ENCODE assay signal across 27 cellular contexts in genomic region chr4:99390060-99390459, GRCh38. TPM values are rescaled to one million over a fixed set of nuclear protein-coding genes. Genes with fewer than 3 reads are reported as not detected.
DNase-seq lines count a peak whose midpoint lies in the region; ATAC-seq and TF ChIP-seq lines count a peak whose summit lies in the region.
"Had no signal": no experiment of that assay in that cellular context is flagged by ENCODE, and none has a peak within 500 bp of the region (broad histone marks: within the 10 kb centered on the region; RNA-seq: fewer than 3 reads in every experiment).

No MANE protein-coding gene starts in this region.

- TF ChIP-seq POLR2A in gastroesophageal sphincter (IDR thresholded peaks at IDR 0.05) (no peak), prostate gland (IDR thresholded peaks at IDR 0.05) (no peak)

- no peak overlapping the region for H3K4me3 ChIP-seq in gastroesophageal sphincter
- no peak overlapping the region for H3K4me3 ChIP-seq in subcutaneous abdominal adipose tissue (ENCODE audit: low read depth in 1 of 5, low read length in 5 of 5)
- no peak overlapping the region for H3K4me3 ChIP-seq in prostate gland
- H3K4me3 ChIP-seq: GM23338, K562 had no signal

- H3K4me1 ChIP-seq in gastroesophageal sphincter (peaks cover 0 to 8% (median 0%) of the 10 kb centered on the region in 3 donors), subcutaneous abdominal adipose tissue (ENCODE audit: control insufficient read depth in 5 of 5, insufficient read depth in 5 of 5, low read length in 5 of 5) (peaks cover 0 to 11% (median 10%) of the 10 kb centered on the region in 5 donors), prostate gland (replicated peaks) (no peaks in the 10 kb centered on the region)

- 33 to 64% methylated on average over 1 of the region's 1 CpG for WGBS in gastroesophageal sphincter (ENCODE audit: low coverage in 1 of 2), 2 donors
- WGBS in prostate gland = 86% methylated on average over 1 of the region's 1 CpG

- intact Hi-C loops in prostate gland (cut with DNase I) = no loop called here

- DNase-seq in GM03348 (ENCODE audit: low spot score) (peak; percentile 20), chondrocyte (ENCODE audit: low spot score) (no peak), prostate gland (ENCODE audit: low spot score) (no peak)
- DNase-seq in stimulated activated naive CD4-positive, alpha-beta T cell (lab: John Stamatoyannopoulos, UW) = no peak
- no peak for DNase-seq in activated T-cell treated with anti-CD3 and anti-CD28 coated beads, Interleukin-2, amount 50 U/mL, for 24 hours
- DNase-seq: activated CD4-positive, alpha-beta T cell treated with anti-CD3 and anti-CD28 coated beads for 4 hours; activated CD8-positive, alpha-beta memory T cell treated with anti-CD3 and anti-CD28 coated beads, Interleukin-2, amount 10 ng/mL, durations not matched to agents 7 days and 5 days; brain microvascular endothelial cell; CD8-positive, alpha-beta T cell; dermis blood vessel endothelial cell; DMS53; MV-4-11; NCI-H1694; NCI-H2171 treated with DMSO at 0.1 percent for 48 hours; NCI-H748 treated with DMSO at 0.1 percent for 48 hours; OCI-M1; SHP77 had no signal

- H3K4me3 Mint-ChIP-seq in chondrocyte (ENCODE audit: unreplicated experiment) = no peak overlapping the region
- no peak overlapping the region for H3K4me3 Mint-ChIP-seq in activated T-cell treated with anti-CD3 and anti-CD28 coated beads, Interleukin-2, amount 50 U/mL, for 24 hours
- H3K4me3 Mint-ChIP-seq: activated CD8-positive, alpha-beta memory T cell treated with anti-CD3 and anti-CD28 coated beads, Interleukin-2, amount 10 ng/mL, durations not matched to agents 7 days and 5 days; CD8-positive, alpha-beta T cell; GM23338; mesothelial cell of epicardium; natural killer cell treated with Interleukin-12 subunit alpha and Interleukin-12 subunit beta and Interleukin-15 and Interleukin-18, amount 100 ng/mL, for 72 hours had no signal

- H3K36me3 ChIP-seq in gastroesophageal sphincter (no peaks in the 10 kb centered on the region), subcutaneous abdominal adipose tissue (ENCODE audit: control insufficient read depth in 5 of 5, insufficient read depth in 5 of 5, low read length in 5 of 5) (no peaks in the 10 kb centered on the region), prostate gland (no peaks in the 10 kb centered on the region)
- H3K36me3 ChIP-seq: brain microvascular endothelial cell had no signal

- peak overlapping the region; percentile 76 for H3K27ac Mint-ChIP-seq in chondrocyte (ENCODE audit: unreplicated experiment)
- no peak overlapping the region for H3K27ac Mint-ChIP-seq in activated T-cell treated with anti-CD3 and anti-CD28 coated beads, Interleukin-2, amount 50 U/mL, for 24 hours
- H3K27ac Mint-ChIP-seq: activated CD8-positive, alpha-beta memory T cell treated with anti-CD3 and anti-CD28 coated beads, Interleukin-2, amount 10 ng/mL, durations not matched to agents 7 days and 5 days; activated naive CD4-positive, alpha-beta T cell treated with anti-CD3 and anti-CD28 coated beads, Interleukin-2, amount 50 U/mL, for 72 hours; CD8-positive, alpha-beta T cell; GM23338; mesothelial cell of epicardium; natural killer cell treated with Interleukin-12 subunit alpha and Interleukin-12 subunit beta and Interleukin-15 and Interleukin-18, amount 100 ng/mL, for 72 hours had no signal

- H3K27me3 ChIP-seq in gastroesophageal sphincter (no peaks in the 10 kb centered on the region), subcutaneous abdominal adipose tissue (ENCODE audit: control insufficient read depth in 5 of 5, insufficient read depth in 4 of 5, low read length in 5 of 5) (no peaks in the 10 kb centered on the region), prostate gland (replicated peaks; ENCODE audit: insufficient read depth) (no peaks in the 10 kb centered on the region)
- H3K27me3 ChIP-seq: brain microvascular endothelial cell had no signal

- peak; percentile 82 for ATAC-seq in gastroesophageal sphincter
- ATAC-seq in activated CD4-positive, CD25-positive, alpha-beta regulatory T cell treated with anti-CD3 and anti-CD28 coated beads, Interleukin-2, amount 50 U/mL, for 24 hours = no peak
- ATAC-seq: activated CD8-positive, alpha-beta memory T cell treated with anti-CD3 and anti-CD28 coated beads, Interleukin-2, amount 10 ng/mL, durations not matched to agents 7 days and 5 days; activated naive CD4-positive, alpha-beta T cell treated with anti-CD3 and anti-CD28 coated beads, Interleukin-2, amount 50 U/mL, for 72 hours; CD8-positive, alpha-beta T cell; GM23338; K562; natural killer cell treated with Interleukin-12 subunit alpha and Interleukin-12 subunit beta and Interleukin-15 and Interleukin-18, amount 100 ng/mL, for 72 hours had no signal

- H3K9me3 ChIP-seq in gastroesophageal sphincter (peaks cover 0 to 20% (median 0%) of the 10 kb centered on the region in 3 donors), subcutaneous abdominal adipose tissue (ENCODE audit: control insufficient read depth in 5 of 5, low read length in 5 of 5) (peaks cover 0 to 16% (median 5%) of the 10 kb centered on the region in 5 donors), prostate gland (no peaks in the 10 kb centered on the region)

- TF ChIP-seq CTCF in chondrocyte (IDR thresholded peaks at IDR 0.05) (no peak), gastroesophageal sphincter (IDR thresholded peaks at IDR 0.05) (no peak), prostate gland (IDR thresholded peaks at IDR 0.05) (no peak)

- H3K36me3 Mint-ChIP-seq in chondrocyte (ENCODE audit: low read depth) = peaks cover 4% of the 10 kb centered on the region
- H3K36me3 Mint-ChIP-seq in activated T-cell treated with anti-CD3 and anti-CD28 coated beads, Interleukin-2, amount 50 U/mL, for 24 hours (ENCODE audit: low read depth) = no peaks in the 10 kb centered on the region
- H3K36me3 Mint-ChIP-seq: activated CD8-positive, alpha-beta memory T cell treated with anti-CD3 and anti-CD28 coated beads, Interleukin-2, amount 10 ng/mL, durations not matched to agents 7 days and 5 days; activated naive CD4-positive, alpha-beta T cell treated with anti-CD3 and anti-CD28 coated beads, Interleukin-2, amount 50 U/mL, for 72 hours; CD8-positive, alpha-beta T cell; mesothelial cell of epicardium; natural killer cell treated with Interleukin-12 subunit alpha and Interleukin-12 subunit beta and Interleukin-15 and Interleukin-18, amount 100 ng/mL, for 72 hours had no signal

- no peaks in the 10 kb centered on the region for H3K27me3 Mint-ChIP-seq in chondrocyte (ENCODE audit: low read depth)
- peaks cover 12% of the 10 kb centered on the region for H3K27me3 Mint-ChIP-seq in activated T-cell treated with anti-CD3 and anti-CD28 coated beads, Interleukin-2, amount 50 U/mL, for 24 hours

- H3K4me1 Mint-ChIP-seq in chondrocyte (ENCODE audit: low read depth) = peaks cover 41% of the 10 kb centered on the region
- H3K4me1 Mint-ChIP-seq in activated T-cell treated with anti-CD3 and anti-CD28 coated beads, Interleukin-2, amount 50 U/mL, for 24 hours (ENCODE audit: low read depth) = no peaks in the 10 kb centered on the region
- H3K4me1 Mint-ChIP-seq: activated CD8-positive, alpha-beta memory T cell treated with anti-CD3 and anti-CD28 coated beads, Interleukin-2, amount 10 ng/mL, durations not matched to agents 7 days and 5 days; GM23338 had no signal

- H3K9me3 Mint-ChIP-seq in chondrocyte (ENCODE audit: low read depth) = peaks cover 33% of the 10 kb centered on the region
- H3K9me3 Mint-ChIP-seq in activated T-cell treated with anti-CD3 and anti-CD28 coated beads, Interleukin-2, amount 50 U/mL, for 24 hours = no peaks in the 10 kb centered on the region
- H3K9me3 Mint-ChIP-seq: activated naive CD4-positive, alpha-beta T cell treated with anti-CD3 and anti-CD28 coated beads, Interleukin-2, amount 50 U/mL, for 72 hours; CD8-positive, alpha-beta T cell; natural killer cell treated with Interleukin-12 subunit alpha and Interleukin-12 subunit beta and Interleukin-15 and Interleukin-18, amount 100 ng/mL, for 72 hours had no signal

- peak overlapping the region in 2 of 5 donors; percentile 62 to 64 for H3K9ac ChIP-seq in subcutaneous abdominal adipose tissue (ENCODE audit: low read length in 5 of 5)

- H3K27ac ChIP-seq in gastroesophageal sphincter = peak overlapping the region; percentile 22 to 59 (median 52)
- H3K27ac ChIP-seq in subcutaneous abdominal adipose tissue (ENCODE audit: low read depth, low read length) = peak overlapping the region; percentile 71
- H3K27ac ChIP-seq in prostate gland = no peak overlapping the region
- H3K27ac ChIP-seq: brain microvascular endothelial cell had no signal

- TF ChIP-seq EP300 in gastroesophageal sphincter (IDR thresholded peaks at IDR 0.05) = no peak

RNA-seq across cellular contexts. Expression of gene ADH1C, which starts 37.5 kb away (rescaled TPM):
- total RNA-seq in chondrocyte = not detected in 3 replicates
- 10 to 100 TPM in 1 of 4 donors, 1 to 10 TPM in 3; 2.6 to 11.3 (median 7.2) TPM for total RNA-seq in gastroesophageal sphincter
- total RNA-seq in prostate gland = 10 to 100 TPM in 1 of 2 donors, 1 to 10 TPM in 1; 1.7 to 14.5 TPM
- total RNA-seq: activated CD8-positive, alpha-beta memory T cell treated with anti-CD3 and anti-CD28 coated beads, Interleukin-2, amount 10 ng/mL, durations not matched to agents 7 days and 5 days; activated naive CD4-positive, alpha-beta T cell treated with anti-CD3 and anti-CD28 coated beads, Interleukin-2, amount 50 U/mL, for 72 hours; CD8-positive, alpha-beta T cell; dermis blood vessel endothelial cell; GM23338; natural killer cell treated with Interleukin-12 subunit alpha and Interleukin-12 subunit beta and Interleukin-15 and Interleukin-18, amount 100 ng/mL, for 72 hours had no signal

RNA-seq across cellular contexts. Expression of gene ADH7, which starts 45.1 kb away (rescaled TPM):
- total RNA-seq in chondrocyte (not detected in 3 replicates), gastroesophageal sphincter (1 to 10 TPM in 2 of 4 donors, under 1 TPM in 1, not detected in 1; 0.13 to 9.9 (median 1.2) TPM), prostate gland (under 1 TPM in 1 of 2 donors, not detected in 1; 0.64 TPM)
- total RNA-seq: activated CD8-positive, alpha-beta memory T cell treated with anti-CD3 and anti-CD28 coated beads, Interleukin-2, amount 10 ng/mL, durations not matched to agents 7 days and 5 days; activated naive CD4-positive, alpha-beta T cell treated with anti-CD3 and anti-CD28 coated beads, Interleukin-2, amount 50 U/mL, for 72 hours; CD8-positive, alpha-beta T cell; dermis blood vessel endothelial cell; GM23338; K562; mesothelial cell of epicardium; natural killer cell treated with Interleukin-12 subunit alpha and Interleukin-12 subunit beta and Interleukin-15 and Interleukin-18, amount 100 ng/mL, for 72 hours; posterior vena cava; temporal lobe had no signal

Comparison
In these comparisons a context has a peak if more than half of its experiments do, and no peak if none do; other contexts are left out.
1. H3K27ac ChIP-seq: peak in gastroesophageal sphincter (4 of 4) and subcutaneous abdominal adipose tissue (single experiment); none in prostate gland (0 of 2).